19 cellular contexts compared by ENCODE assay signal in the genomic region with DNA sequence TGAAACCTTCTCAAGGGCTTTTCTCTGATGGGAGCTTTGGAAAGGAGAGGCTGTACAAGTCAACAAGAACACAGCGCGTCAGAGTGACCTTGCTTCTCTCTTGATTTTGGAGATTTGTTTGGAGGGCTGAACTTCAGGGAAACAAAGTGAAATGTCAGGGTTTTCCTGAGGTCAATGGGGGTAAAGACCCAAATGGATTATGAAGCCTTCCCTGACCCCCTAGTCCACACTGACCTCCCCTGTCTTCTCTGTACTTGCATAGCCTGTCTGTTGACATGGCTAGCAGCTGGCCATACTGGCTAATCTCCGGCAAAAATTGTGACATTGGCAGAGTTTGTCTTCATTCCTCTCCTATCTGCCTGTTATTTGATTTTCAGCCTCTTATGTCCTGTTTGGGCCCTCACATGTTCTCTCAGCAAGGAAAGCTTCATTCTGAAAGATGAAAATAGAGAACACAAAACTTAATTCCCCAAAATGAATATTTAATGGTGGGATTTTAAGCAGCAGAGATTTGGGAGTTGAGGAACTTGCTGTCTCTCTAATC.
DNase-seq lines count a peak whose midpoint lies in the region; ATAC-seq, FAIRE-seq and TF ChIP-seq lines count a peak whose summit lies in the region.
"Had no signal": no experiment of that assay in that cellular context is flagged by ENCODE, and none has a peak within 500 bp of the region (broad histone marks: within the 10 kb centered on the region; RNA-seq: fewer than 3 reads in every experiment).

No MANE protein-coding gene starts in this region.

- ATAC-seq in HepG2 (peak; percentile 81), thoracic aorta (ENCODE audit: insufficient number of reproducible peaks, low FRiP score, low read depth) (no peak)

- H3K4me2 ChIP-seq in BLaER1 treated with 17β-estradiol and CSF1 and Interleukin-3, amounts not matched to agents 10 nM and 100 nM, result peak overlapping the region; percentile 35 to 75 (median 53); a peak in 14 of 22 replicates
- H3K4me2 ChIP-seq in HepG2 (ENCODE audit: low read depth, low read length), result peak overlapping the region; percentile 80

- peaks cover 23 to 46% (median 43%) of the 10 kb centered on the region in 10 experiments for H3K4me1 ChIP-seq in BLaER1 treated with 17β-estradiol and CSF1 and Interleukin-3, amounts not matched to agents 10 nM and 100 nM
- H3K4me1 ChIP-seq in HepG2 (ENCODE audit: insufficient read depth, low read length) (peaks cover 93% of the 10 kb centered on the region), thoracic aorta (ENCODE audit: control insufficient read depth in 1 of 2, low read depth in 2 of 2) (peaks cover 8 to 19% of the 10 kb centered on the region in 2 donors)

- no peak overlapping the region for H2AFZ ChIP-seq in HepG2 (ENCODE audit: low read length)

- H3K4me3 Mint-ChIP-seq in dendritic cell treated with granulocyte-macrophage colony-stimulating factor and Interleukin-4, amounts not matched to agents 40 ng/mL and 50 ng/mL, for 4 days, result no peak overlapping the region
- no peak overlapping the region for H3K4me3 Mint-ChIP-seq in osteocyte (ENCODE audit: unreplicated experiment)
- H3K4me3 Mint-ChIP-seq: CD14-positive monocyte, HFFc6 had no signal

- CTCF ChIA-PET in HepG2 (lab: Yijun Ruan, JAX; ENCODE audit: low intra/inter-chr PET ratio, low total read pairs), result interaction anchor here (1.6 kb wide), 1 partner anchor 114 kb away, joined by 4 read pairs; no protein-coding TSS in a partner anchor

- DNase-seq in HepG2 (ENCODE audit: low spot score) (peak; percentile 87), thoracic aorta (ENCODE audit: low spot score) (no peak), osteocyte (ENCODE audit: extremely low spot score, unreplicated experiment) (no peak), HuH-7 (ENCODE audit: low spot score) (no peak), mucosa of gallbladder (ENCODE audit: low spot score) (no peak)
- DNase-seq: COR-L47; HFFc6; Karpas-422; MG63; NCI-H1092; NCI-H2227 treated with DMSO at 0.1 percent for 48 hours; NCI-H526; NK-92 treated with Interleukin-12 subunit alpha and Interleukin-12 subunit beta, amount 100 ng/mL, for 24 hours; SIG-M5 had no signal

- no peak for TF ChIP-seq RAD21 in HepG2 (CRISPR knock-in tag; IDR thresholded peaks at IDR 0.05)

- H3K36me3 Mint-ChIP-seq in dendritic cell treated with granulocyte-macrophage colony-stimulating factor and Interleukin-4, amounts not matched to agents 40 ng/mL and 50 ng/mL, for 4 days (ENCODE audit: low read depth), result no peaks in the 10 kb centered on the region
- H3K36me3 Mint-ChIP-seq in osteocyte (ENCODE audit: unreplicated experiment), result peaks cover 2% of the 10 kb centered on the region
- H3K36me3 Mint-ChIP-seq: CD14-positive monocyte had no signal

- no peak overlapping the region for H3K27ac ChIP-seq in BLaER1 treated with 17β-estradiol and CSF1 and Interleukin-3, amounts not matched to agents 10 nM and 100 nM
- H3K27ac ChIP-seq in HepG2 (ENCODE audit: extremely low read length, insufficient read depth, low read length) (peak overlapping the region; percentile 88), thoracic aorta (peak overlapping the region; percentile 18 to 23)

- no peaks in the 10 kb centered on the region for H3K9me3 ChIP-seq in BLaER1 treated with 17β-estradiol and CSF1 and Interleukin-3, amounts not matched to agents 10 nM and 100 nM (replicated peaks in 1 of 11)
- H3K9me3 ChIP-seq in HepG2 (ENCODE audit: low read length) (no peaks in the 10 kb centered on the region), thoracic aorta (no peaks in the 10 kb centered on the region)
- H3K9me3 ChIP-seq: MG63 had no signal

- 2% methylated on average over 3 of the region's 3 CpGs for WGBS in HepG2 (ENCODE audit: low lambda C conversion rate)

- POLR2A ChIA-PET in HepG2 (lab: Yijun Ruan, JAX), result interaction anchor here (0.7 to 7.3 kb wide), 12 partner anchors 12 to 654 kb away, joined by 3 to 169 read pairs (median 6); partner anchors contain the start of genes THADA and ZFP36L2

- TF ChIP-seq EP300 in HepG2 (IDR thresholded peaks at IDR 0.05; ENCODE audit: low read depth in 2 of 2, low read length in 2 of 2) (peak; percentile 26 to 85; a peak in 3 of 4 replicates), HepG2 (CRISPR knock-in tag; IDR thresholded peaks at IDR 0.05; ENCODE audit: borderline replicate concordance) (no peak; the same call in 1 of the 2 replicates)

- H3K4me3 ChIP-seq in BLaER1 treated with 17β-estradiol and CSF1 and Interleukin-3, amounts not matched to agents 10 nM and 100 nM, result no peak overlapping the region
- peak overlapping the region; percentile 21 to 41 (median 23); a peak in 2 of 6 replicates for H3K4me3 ChIP-seq in HepG2 (replicated peaks in 1 of 3; ENCODE audit: insufficient read depth in 1 of 3, low read depth in 2 of 3, low read length in 3 of 3)
- no peak overlapping the region for H3K4me3 ChIP-seq in thoracic aorta
- H3K4me3 ChIP-seq: MG63 had no signal

- no peaks in the 10 kb centered on the region for H3K36me3 ChIP-seq in BLaER1 treated with 17β-estradiol and CSF1 and Interleukin-3, amounts not matched to agents 10 nM and 100 nM
- H3K36me3 ChIP-seq in HepG2 (replicated peaks in 1 of 2; ENCODE audit: control insufficient read depth in 1 of 2, insufficient read depth in 2 of 2, low read length in 2 of 2) (no peaks in the 10 kb centered on the region), thoracic aorta (no peaks in the 10 kb centered on the region)
- H3K36me3 ChIP-seq: MG63 had no signal

- H3K27me3 ChIP-seq in BLaER1 treated with 17β-estradiol and CSF1 and Interleukin-3, amounts not matched to agents 10 nM and 100 nM, result no peaks in the 10 kb centered on the region
- H3K27me3 ChIP-seq in HepG2 (ENCODE audit: control insufficient read depth in 1 of 2, insufficient read depth in 2 of 2, low read length in 2 of 2) (no peaks in the 10 kb centered on the region; a peak in 1 of 5 replicates), thoracic aorta (replicated peaks; ENCODE audit: insufficient read depth) (no peaks in the 10 kb centered on the region)
- H3K27me3 ChIP-seq: MG63 had no signal

- in situ Hi-C loops in HepG2 (cut with HindIII; ENCODE audit: extremely low pct_ligation_motif_present, low pct_unique_long_range_greater_than_20kb), result no loop called here

- peaks cover 28% of the 10 kb centered on the region for H3K4me1 Mint-ChIP-seq in dendritic cell treated with granulocyte-macrophage colony-stimulating factor and Interleukin-4, amounts not matched to agents 40 ng/mL and 50 ng/mL, for 4 days (ENCODE audit: low read depth)
- H3K4me1 Mint-ChIP-seq in osteocyte (ENCODE audit: unreplicated experiment), result peaks cover 3% of the 10 kb centered on the region

- no peaks in the 10 kb centered on the region for H3K79me2 ChIP-seq in HepG2 (ENCODE audit: insufficient read depth, low read length)

- H3K27ac Mint-ChIP-seq in dendritic cell treated with granulocyte-macrophage colony-stimulating factor and Interleukin-4, amounts not matched to agents 40 ng/mL and 50 ng/mL, for 4 days, result peak overlapping the region; percentile 80
- no peak overlapping the region for H3K27ac Mint-ChIP-seq in osteocyte (ENCODE audit: unreplicated experiment)
- H3K27ac Mint-ChIP-seq: HFFc6 had no signal

- TF ChIP-seq CTCF in HepG2 (CRISPR knock-in tag; IDR thresholded peaks at IDR 0.05) (peak; percentile 43), thoracic aorta (IDR thresholded peaks at IDR 0.05) (no peak), osteocyte (IDR thresholded peaks at IDR 0.05) (no peak)

- FAIRE-seq in HepG2 (lab: Jason Lieb, UNC), result peak; percentile 72
- FAIRE-seq: A204.1, H54 had no signal

- no peak overlapping the region for H3K9ac ChIP-seq in BLaER1 treated with 17β-estradiol and CSF1 and Interleukin-3, amounts not matched to agents 10 nM and 100 nM
- H3K9ac ChIP-seq in HepG2 (ENCODE audit: insufficient read depth, low read depth, low read length), result peak overlapping the region; percentile 46

- no peaks in the 10 kb centered on the region for H4K20me1 ChIP-seq in BLaER1 treated with 17β-estradiol and CSF1 and Interleukin-3, amounts not matched to agents 10 nM and 100 nM
- H4K20me1 ChIP-seq in HepG2 (ENCODE audit: insufficient read depth, low read length), result no peaks in the 10 kb centered on the region

- no peak; a peak in 1 of 4 replicates for TF ChIP-seq POLR2A in HepG2 (IDR thresholded peaks at IDR 0.05; ENCODE audit: insufficient read depth in 1 of 2, low read depth in 2 of 2, low read length in 2 of 2)

- H3K9me3 Mint-ChIP-seq in dendritic cell treated with granulocyte-macrophage colony-stimulating factor and Interleukin-4, amounts not matched to agents 40 ng/mL and 50 ng/mL, for 4 days, result no peaks in the 10 kb centered on the region
- no peaks in the 10 kb centered on the region for H3K9me3 Mint-ChIP-seq in osteocyte (ENCODE audit: unreplicated experiment)
- H3K9me3 Mint-ChIP-seq: CD14-positive monocyte, HFFc6 had no signal

- intact Hi-C loops in dendritic cell treated with granulocyte-macrophage colony-stimulating factor and Interleukin-4, amounts not matched to agents 40 ng/mL and 50 ng/mL, for 4 days (cut with micrococcal nuclease), result no loop called here
- intact Hi-C loops in HepG2 (cut with micrococcal nuclease; ENCODE audit: unreplicated experiment), result loop anchor here (2.0 kb wide), 1 partner anchor 13 kb away; no protein-coding TSS in a partner anchor

- TSS peak; percentile 76 for BruUV-seq in HepG2 (replicated peaks; lab: Mats Ljungman, UMichigan)

- peaks cover 4% of the 10 kb centered on the region for H3K27me3 Mint-ChIP-seq in dendritic cell treated with granulocyte-macrophage colony-stimulating factor and Interleukin-4, amounts not matched to agents 40 ng/mL and 50 ng/mL, for 4 days
- H3K27me3 Mint-ChIP-seq in osteocyte (ENCODE audit: unreplicated experiment), result no peaks in the 10 kb centered on the region

TF ChIP-seq in HepG2, 621 proteins besides CTCF, POLR2A, EP300 and RAD21 (continues in another document):
- TF ChIP-seq SRSF9 (IDR thresholded peaks at IDR 0.05; ENCODE audit: borderline replicate concordance, insufficient read depth, low read depth, low read length, poor library complexity, severe bottlenecking) (no peak), ZNF354B (CRISPR knock-in tag; IDR thresholded peaks at IDR 0.05) (no peak), NRL (CRISPR knock-in tag; IDR thresholded peaks at IDR 0.05; ENCODE audit: borderline replicate concordance) (no peak), TSC22D2 (CRISPR knock-in tag; IDR thresholded peaks at IDR 0.05; ENCODE audit: borderline replicate concordance) (no peak), HNRNPLL (IDR thresholded peaks at IDR 0.05; ENCODE audit: low read depth, low read length, poor library complexity, severe bottlenecking) (no peak)

Comparison
In these comparisons a context has a peak if more than half of its experiments do, and no peak if none do; other contexts are left out.
1. H3K27ac ChIP-seq: peak in HepG2 (single experiment) and thoracic aorta (2 of 2); none in BLaER1 treated with 17β-estradiol and CSF1 and Interleukin-3, amounts not matched to agents 10 nM and 100 nM (0 of 11).
2. H3K4me3 ChIP-seq: peak in HepG2 (3 of 3); none in BLaER1 treated with 17β-estradiol and CSF1 and Interleukin-3, amounts not matched to agents 10 nM and 100 nM (0 of 10) and thoracic aorta (single experiment).